ENCODE assay signal across 23 cellular contexts in genomic region chr2:86592547-86593230, GRCh38. TPM values are rescaled to one million over a fixed set of nuclear protein-coding genes. Genes with fewer than 3 reads are reported as not detected.
DNase-seq lines count a peak whose midpoint lies in the region; ATAC-seq and TF ChIP-seq lines count a peak whose summit lies in the region.
"Had no signal": no experiment of that assay in that cellular context is flagged by ENCODE, and none has a peak within 500 bp of the region (broad histone marks: within the 10 kb centered on the region; RNA-seq: fewer than 3 reads in every experiment).

No MANE protein-coding gene starts in this region.

- H3K4me1 ChIP-seq in gastroesophageal sphincter (peaks cover 0 to 47% (median 12%) of the 10 kb centered on the region in 3 donors), parathyroid adenoma (peaks cover 12% of the 10 kb centered on the region)
- H3K4me1 ChIP-seq: body of pancreas, esophagus squamous epithelium had no signal

- WGBS in gastroesophageal sphincter (ENCODE audit: low coverage in 1 of 2), 2 donors: 5 to 40% methylated on average over 3 of the region's 3 CpGs

- no peak for TF ChIP-seq POLR2A in gastroesophageal sphincter (IDR thresholded peaks at IDR 0.05)

- peak; percentile 60 for ATAC-seq in gastroesophageal sphincter
- ATAC-seq in activated CD4-positive, CD25-positive, alpha-beta regulatory T cell treated with anti-CD3 and anti-CD28 coated beads, Interleukin-2, amount 50 U/mL, for 24 hours: no peak
- ATAC-seq: activated CD8-positive, alpha-beta T cell treated with anti-CD3 and anti-CD28 coated beads, Interleukin-2, amount 10 ng/mL, durations not matched to agents 7 days and 5 days; activated T-cell treated with anti-CD3 and anti-CD28 coated beads, Interleukin-2, amount 50 U/mL, for 72 hours; body of pancreas; CD8-positive, alpha-beta T cell; GM23338; stimulated activated effector memory CD8-positive, alpha-beta T cell treated with anti-CD3 and anti-CD28 coated beads, Interleukin-12 subunit alpha, Interleukin-12 subunit beta, amount 100 ng/mL, for 72 hours; WTC11 had no signal

- TF ChIP-seq EP300 in gastroesophageal sphincter (IDR thresholded peaks at IDR 0.05): no peak

- H3K4me2 ChIP-seq in parathyroid adenoma (ENCODE audit: low read length): no peak overlapping the region
- H3K4me2 ChIP-seq: GM23338, hepatocyte had no signal

- H3K36me3 ChIP-seq in gastroesophageal sphincter: no peaks in the 10 kb centered on the region
- no peaks in the 10 kb centered on the region for H3K36me3 ChIP-seq in parathyroid adenoma (ENCODE audit: control insufficient read depth, insufficient read depth, low read length)
- H3K36me3 ChIP-seq: esophagus squamous epithelium had no signal

- H3K27ac ChIP-seq in gastroesophageal sphincter (peak overlapping the region; percentile 76 to 91 (median 78)), parathyroid adenoma (peak overlapping the region; percentile 48)
- H3K27ac ChIP-seq: body of pancreas, hepatocyte had no signal

- H2AFZ ChIP-seq in parathyroid adenoma: peak overlapping the region; percentile 14
- H2AFZ ChIP-seq: GM23338, hepatocyte had no signal

- TF ChIP-seq CTCF in gastroesophageal sphincter (IDR thresholded peaks at IDR 0.05) (no peak), parathyroid adenoma (IDR thresholded peaks at IDR 0.05) (no peak)

- H3K9me3 ChIP-seq in gastroesophageal sphincter (no peaks in the 10 kb centered on the region), parathyroid adenoma (ENCODE audit: control insufficient read depth, low read length) (no peaks in the 10 kb centered on the region)
- H3K9me3 ChIP-seq: body of pancreas, esophagus squamous epithelium had no signal

- no peak overlapping the region for H3K9ac ChIP-seq in parathyroid adenoma

- H3K79me2 ChIP-seq in parathyroid adenoma: no peaks in the 10 kb centered on the region
- H3K79me2 ChIP-seq: hepatocyte had no signal

- DNase-seq in ELR (ENCODE audit: low read depth) (peak; percentile 14), amniotic epithelial cell (ENCODE audit: low read depth) (peak; percentile 51), DMS153 (lab: John Stamatoyannopoulos, UW) (no peak), T-helper 9 cell (no peak)
- DNase-seq in stimulated activated CD4-positive, alpha-beta T cell treated with anti-CD3 and anti-CD28 coated beads, Interleukin-2, amount 100 ng/mL, for 48 hours: no peak
- DNase-seq: activated CD8-positive, alpha-beta T cell treated with anti-CD3 and anti-CD28 coated beads, Interleukin-2, amount 10 ng/mL, durations not matched to agents 7 days and 5 days; activated T-cell treated with anti-CD3 and anti-CD28 coated beads, Interleukin-2, amount 50 U/mL, for 72 hours; body of pancreas; CD8-positive, alpha-beta T cell; DMS79; esophagus squamous epithelium; NCI-H1930; NCI-H510A treated with DMSO at 0.1 percent for 48 hours; SIG-M5; stimulated activated CD4-positive, alpha-beta T cell treated with anti-CD3 and anti-CD28 coated beads, Interleukin-12 subunit alpha, Interleukin-12 subunit beta, amount 100 ng/mL, for 4 hours; trophoblast cell had no signal

- H3K4me3 ChIP-seq in gastroesophageal sphincter: no peak overlapping the region
- no peak overlapping the region for H3K4me3 ChIP-seq in parathyroid adenoma (ENCODE audit: low read depth, low read length)
- H3K4me3 ChIP-seq: body of pancreas, esophagus squamous epithelium, GM23338, hepatocyte had no signal

- H3K27me3 ChIP-seq in gastroesophageal sphincter (no peaks in the 10 kb centered on the region), parathyroid adenoma (ENCODE audit: control insufficient read depth, insufficient read depth, low read length) (no peaks in the 10 kb centered on the region)
- H3K27me3 ChIP-seq: body of pancreas, esophagus squamous epithelium, hepatocyte had no signal

RNA-seq across cellular contexts. Expression of gene CHMP3, which starts 29.4 kb away (rescaled TPM):
- 100 to 1,000 TPM; 206 to 236 (median 211) TPM for total RNA-seq in gastroesophageal sphincter

RNA-seq across cellular contexts. Expression of gene RNF103, which starts 31.0 kb away (rescaled TPM):
- total RNA-seq in gastroesophageal sphincter: 10 to 100 TPM; 40.5 to 67.9 (median 53.5) TPM

Comparison
In these comparisons a context has a peak if more than half of its experiments do, and no peak if none do; other contexts are left out.
1. DNase-seq: peak in ELR (single experiment) and amniotic epithelial cell (single experiment); none in DMS153 (single experiment), T-helper 9 cell (single experiment) and stimulated activated CD4-positive, alpha-beta T cell treated with anti-CD3 and anti-CD28 coated beads, Interleukin-2, amount 100 ng/mL, for 48 hours (0 of 2).